ENCODE assay signal across 13 cellular contexts in genomic region chr14:74652541-74652940, GRCh38.
"Had no signal": no experiment of that assay in that cellular context is flagged by ENCODE, and none has a peak within 500 bp of the region (broad histone marks: within the 10 kb centered on the region; RNA-seq: fewer than 3 reads in every experiment).

No MANE protein-coding gene starts in this region.

- H3K27me3 ChIP-seq: dorsolateral prefrontal cortex had no signal

- FAIRE-seq: urothelium cell line had no signal

- DNase-seq: activated CD4-positive, alpha-beta T cell treated with anti-CD3 and anti-CD28 coated beads, Interleukin-2, amount 50 U/mL, for 1 hour; activated CD4-positive, CD25-positive, alpha-beta regulatory T cell; activated gamma-delta T cell; activated T-cell treated with anti-CD3 and anti-CD28 coated beads, Interleukin-2, amount 50 U/mL, for 1 hour; aorta; dorsolateral prefrontal cortex; foreskin melanocyte; stimulated activated CD4-positive, alpha-beta T cell treated with anti-CD3 and anti-CD28 coated beads, Interleukin-4, amount 100 ng/mL, for 1 hour; stimulated activated CD8-positive, alpha-beta memory T cell treated with anti-CD3 and anti-CD28 coated beads, Interleukin-4, amount 100 ng/mL, for 48 hours; stimulated activated naive CD8-positive, alpha-beta T cell treated with anti-CD3 and anti-CD28 coated beads, Interleukin-15, amount 100 ng/mL, for 72 hours; T-helper 2 cell had no signal

- ATAC-seq: left lobe of liver; stimulated activated naive CD8-positive, alpha-beta T cell treated with anti-CD3 and anti-CD28 coated beads, Interleukin-15, amount 100 ng/mL, for 72 hours had no signal
